ENCODE assay signal across 16 cellular contexts in genomic region chr16:10966129-10966528, GRCh38. TPM values are rescaled to one million over a fixed set of nuclear protein-coding genes. Genes with fewer than 3 reads are reported as not detected.
DNase-seq lines count a peak whose midpoint lies in the region; ATAC-seq, FAIRE-seq and TF ChIP-seq lines count a peak whose summit lies in the region.
"Had no signal": no experiment of that assay in that cellular context is flagged by ENCODE, and none has a peak within 500 bp of the region (broad histone marks: within the 10 kb centered on the region; RNA-seq: fewer than 3 reads in every experiment).

No MANE protein-coding gene starts in this region.

- peak overlapping the region; percentile 79 for H3K4me3 Mint-ChIP-seq in natural killer cell treated with Interleukin-12 subunit alpha and Interleukin-12 subunit beta and Interleukin-15 and Interleukin-18, amount 100 ng/mL, for 72 hours
- H3K4me3 Mint-ChIP-seq in natural killer cell, result no peak overlapping the region
- H3K4me3 Mint-ChIP-seq in activated naive CD8-positive, alpha-beta T cell treated with anti-CD3 and anti-CD28 coated beads for 36 hours, result no peak overlapping the region

- H3K4me1 Mint-ChIP-seq in natural killer cell treated with Interleukin-12 subunit alpha and Interleukin-12 subunit beta and Interleukin-15 and Interleukin-18, amount 100 ng/mL, for 72 hours (ENCODE audit: low read depth in 2 of 2), result peaks cover 51 to 52% of the 10 kb centered on the region in 2 donors
- H3K4me1 Mint-ChIP-seq in natural killer cell, result peaks cover 8 to 12% of the 10 kb centered on the region in 2 donors
- H3K4me1 Mint-ChIP-seq in activated naive CD8-positive, alpha-beta T cell treated with anti-CD3 and anti-CD28 coated beads for 36 hours, result peaks cover 33% of the 10 kb centered on the region

- no peak for DNase-seq in natural killer cell treated with Interleukin-12 subunit alpha and Interleukin-12 subunit beta and Interleukin-15 and Interleukin-18, amount 100 ng/mL, for 72 hours (ENCODE audit: low spot score)
- DNase-seq in natural killer cell (no peak), OCI-M1 (lab: John Stamatoyannopoulos, UW) (peak; percentile 93), RCC 7860 (ENCODE audit: low spot score) (no peak), posterior cingulate gyrus (no peak), NCI-H2196 (lab: John Stamatoyannopoulos, UW; ENCODE audit: unreplicated experiment) (no peak)
- no peak for DNase-seq in activated naive CD8-positive, alpha-beta T cell treated with anti-CD3 and anti-CD28 coated beads for 36 hours
- DNase-seq: amniotic stem cell; caudate nucleus; effector CD4-positive, alpha-beta T cell; GM23248; lower lobe of right lung; NCI-H1105 treated with DMSO at 0.1 percent for 48 hours; NCI-H748 treated with DMSO at 0.1 percent for 48 hours had no signal

- ATAC-seq in natural killer cell treated with Interleukin-12 subunit alpha and Interleukin-12 subunit beta and Interleukin-15 and Interleukin-18, amount 100 ng/mL, for 72 hours, result no peak
- no peak for ATAC-seq in natural killer cell
- no peak for ATAC-seq in GM18519 (IDR thresholded peaks at IDR 0.05; ENCODE audit: low FRiP score, unreplicated experiment)
- ATAC-seq: lower lobe of right lung, Panc1 had no signal

- intact Hi-C loops in natural killer cell (cut with micrococcal nuclease), result no loop called here
- intact Hi-C loops in posterior cingulate gyrus (cut with DNase I), result no loop called here

- no peak for TF ChIP-seq CTCF in natural killer cell (IDR thresholded peaks at IDR 0.05)

- peaks cover 6% of the 10 kb centered on the region for H3K9me3 Mint-ChIP-seq in natural killer cell treated with Interleukin-12 subunit alpha and Interleukin-12 subunit beta and Interleukin-15 and Interleukin-18, amount 100 ng/mL, for 72 hours
- H3K9me3 Mint-ChIP-seq in natural killer cell, result no peaks in the 10 kb centered on the region
- peaks cover 3% of the 10 kb centered on the region for H3K9me3 Mint-ChIP-seq in activated naive CD8-positive, alpha-beta T cell treated with anti-CD3 and anti-CD28 coated beads for 36 hours

- peaks cover 22% of the 10 kb centered on the region for H3K36me3 Mint-ChIP-seq in natural killer cell treated with Interleukin-12 subunit alpha and Interleukin-12 subunit beta and Interleukin-15 and Interleukin-18, amount 100 ng/mL, for 72 hours
- H3K36me3 Mint-ChIP-seq in natural killer cell, result no peaks in the 10 kb centered on the region
- peaks cover 41% of the 10 kb centered on the region for H3K36me3 Mint-ChIP-seq in activated naive CD8-positive, alpha-beta T cell treated with anti-CD3 and anti-CD28 coated beads for 36 hours

- peak overlapping the region; percentile 90 to 96 for H3K27ac Mint-ChIP-seq in natural killer cell treated with Interleukin-12 subunit alpha and Interleukin-12 subunit beta and Interleukin-15 and Interleukin-18, amount 100 ng/mL, for 72 hours
- H3K27ac Mint-ChIP-seq in natural killer cell, result no peak overlapping the region
- peak overlapping the region; percentile 64 for H3K27ac Mint-ChIP-seq in activated naive CD8-positive, alpha-beta T cell treated with anti-CD3 and anti-CD28 coated beads for 36 hours

- FAIRE-seq in RCC 7860 (lab: Jason Lieb, UNC), result no peak

- no peaks in the 10 kb centered on the region for H3K27me3 Mint-ChIP-seq in natural killer cell treated with Interleukin-12 subunit alpha and Interleukin-12 subunit beta and Interleukin-15 and Interleukin-18, amount 100 ng/mL, for 72 hours
- H3K27me3 Mint-ChIP-seq in natural killer cell (ENCODE audit: low read depth in 2 of 2), result no peaks in the 10 kb centered on the region
- no peaks in the 10 kb centered on the region for H3K27me3 Mint-ChIP-seq in activated naive CD8-positive, alpha-beta T cell treated with anti-CD3 and anti-CD28 coated beads for 36 hours

RNA-seq across cellular contexts. Expression of gene CLEC16A, which starts 21.8 kb away (rescaled TPM):
- 10 to 100 TPM; 42.5 to 60.2 TPM for total RNA-seq in natural killer cell treated with Interleukin-12 subunit alpha and Interleukin-12 subunit beta and Interleukin-15 and Interleukin-18, amount 100 ng/mL, for 72 hours
- 10 to 100 TPM; 35.9 to 50.5 (median 37.4) TPM for total RNA-seq in natural killer cell
- 10 to 100 TPM; 20.4 to 21.3 TPM for total RNA-seq in activated naive CD8-positive, alpha-beta T cell treated with anti-CD3 and anti-CD28 coated beads for 36 hours

RNA-seq across cellular contexts. Expression of gene DEXI, which starts 23.9 kb away (rescaled TPM):
- total RNA-seq in natural killer cell treated with Interleukin-12 subunit alpha and Interleukin-12 subunit beta and Interleukin-15 and Interleukin-18, amount 100 ng/mL, for 72 hours, result 10 to 100 TPM; 20.7 to 36.3 TPM
- 10 to 100 TPM in 2 of 3 donors, 1 to 10 TPM in 1; 8.7 to 15.2 (median 14.4) TPM for total RNA-seq in natural killer cell
- 10 to 100 TPM; 25.5 to 26.2 TPM for total RNA-seq in activated naive CD8-positive, alpha-beta T cell treated with anti-CD3 and anti-CD28 coated beads for 36 hours

Comparison
In these comparisons a context has a peak if more than half of its experiments do, and no peak if none do; other contexts are left out.
1. H3K27ac Mint-ChIP-seq: peak in natural killer cell treated with Interleukin-12 subunit alpha and Interleukin-12 subunit beta and Interleukin-15 and Interleukin-18, amount 100 ng/mL, for 72 hours (2 of 2) and activated naive CD8-positive, alpha-beta T cell treated with anti-CD3 and anti-CD28 coated beads for 36 hours (single experiment); none in natural killer cell (0 of 2).